ENCODE assay signal across 9 cellular contexts in the genomic region with DNA sequence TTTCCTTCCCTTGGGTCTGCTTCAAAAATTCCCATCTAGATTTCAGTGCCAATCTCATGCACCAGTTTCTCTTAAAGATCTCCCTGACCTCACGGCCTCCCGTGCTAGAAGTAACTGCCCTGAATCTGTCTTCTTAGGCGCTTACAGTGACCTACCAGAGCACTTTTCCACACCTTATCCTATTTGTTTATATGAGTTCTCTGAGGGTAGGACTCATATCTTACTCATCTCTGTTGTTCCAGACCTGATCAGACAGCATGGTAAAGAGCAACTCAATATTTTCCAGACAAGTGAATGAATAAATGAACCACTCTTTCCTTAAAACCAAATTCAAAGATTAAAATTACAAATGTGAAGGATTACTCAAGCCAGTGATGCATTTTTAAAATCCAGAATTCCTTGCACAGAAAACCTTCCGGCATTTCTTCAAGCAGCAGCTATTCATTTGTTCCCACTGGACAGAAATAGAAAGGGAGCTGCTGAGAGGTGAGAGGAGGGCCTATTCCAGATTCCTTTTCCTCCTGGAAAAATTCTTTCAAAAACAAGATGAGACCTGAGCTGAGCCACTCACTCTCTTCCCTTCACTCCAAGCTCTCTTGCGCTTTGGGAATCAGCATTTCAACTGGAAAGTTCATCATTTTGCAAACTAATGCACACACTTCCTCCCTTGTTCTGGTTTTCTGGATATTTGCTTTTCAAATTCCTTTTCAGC.
DNase-seq lines count a peak whose midpoint lies in the region; ATAC-seq and TF ChIP-seq lines count a peak whose summit lies in the region.
"Had no signal": no experiment of that assay in that cellular context is flagged by ENCODE, and none has a peak within 500 bp of the region (broad histone marks: within the 10 kb centered on the region; RNA-seq: fewer than 3 reads in every experiment).

No MANE protein-coding gene starts in this region.

- H3K27me3 Mint-ChIP-seq in activated CD8-positive, alpha-beta memory T cell treated with anti-CD3 and anti-CD28 coated beads, Interleukin-2, amount 10 ng/mL, durations not matched to agents 7 days and 5 days = no peaks in the 10 kb centered on the region
- H3K27me3 Mint-ChIP-seq in activated naive CD8-positive, alpha-beta T cell treated with anti-CD3 and anti-CD28 coated beads for 36 hours = no peaks in the 10 kb centered on the region

- H3K9me3 ChIP-seq in lower lobe of right lung = no peaks in the 10 kb centered on the region
- H3K9me3 ChIP-seq in thoracic aorta = no peaks in the 10 kb centered on the region
- H3K9me3 ChIP-seq: HAP-1 had no signal

- peaks cover 52% of the 10 kb centered on the region for H3K4me1 Mint-ChIP-seq in activated CD8-positive, alpha-beta memory T cell treated with anti-CD3 and anti-CD28 coated beads, Interleukin-2, amount 10 ng/mL, durations not matched to agents 7 days and 5 days
- peaks cover 76% of the 10 kb centered on the region for H3K4me1 Mint-ChIP-seq in activated naive CD8-positive, alpha-beta T cell treated with anti-CD3 and anti-CD28 coated beads for 36 hours

- ATAC-seq in activated CD8-positive, alpha-beta memory T cell treated with anti-CD3 and anti-CD28 coated beads, Interleukin-2, amount 10 ng/mL, durations not matched to agents 7 days and 5 days = no peak
- no peak for ATAC-seq in lower lobe of right lung
- no peak for ATAC-seq in thoracic aorta (ENCODE audit: insufficient number of reproducible peaks, low FRiP score, low read depth)

- peak overlapping the region; percentile 85 for H3K27ac Mint-ChIP-seq in activated CD8-positive, alpha-beta memory T cell treated with anti-CD3 and anti-CD28 coated beads, Interleukin-2, amount 10 ng/mL, durations not matched to agents 7 days and 5 days
- peak overlapping the region; percentile 90 for H3K27ac Mint-ChIP-seq in activated naive CD8-positive, alpha-beta T cell treated with anti-CD3 and anti-CD28 coated beads for 36 hours

- no peak for TF ChIP-seq CTCF in lower lobe of right lung (IDR thresholded peaks at IDR 0.05)
- TF ChIP-seq CTCF in thoracic aorta (IDR thresholded peaks at IDR 0.05) = no peak

- H3K9me3 Mint-ChIP-seq in activated CD8-positive, alpha-beta memory T cell treated with anti-CD3 and anti-CD28 coated beads, Interleukin-2, amount 10 ng/mL, durations not matched to agents 7 days and 5 days (ENCODE audit: low read depth) = no peaks in the 10 kb centered on the region
- peaks cover 1% of the 10 kb centered on the region for H3K9me3 Mint-ChIP-seq in activated naive CD8-positive, alpha-beta T cell treated with anti-CD3 and anti-CD28 coated beads for 36 hours

- H3K4me3 ChIP-seq in lower lobe of right lung = no peak overlapping the region
- peak overlapping the region; percentile 53 for H3K4me3 ChIP-seq in thoracic aorta

- intact Hi-C loops in lower lobe of right lung (cut with DNase I) = no loop called here

- DNase-seq in activated CD8-positive, alpha-beta memory T cell treated with anti-CD3 and anti-CD28 coated beads, Interleukin-2, amount 10 ng/mL, durations not matched to agents 7 days and 5 days = no peak
- DNase-seq in activated CD8-positive, alpha-beta memory T cell treated with anti-CD3 and anti-CD28 coated beads, Interleukin-2, amount 50 U/mL, for 4 hours = no peak
- no peak for DNase-seq in activated naive CD8-positive, alpha-beta T cell treated with anti-CD3 and anti-CD28 coated beads for 36 hours
- no peak for DNase-seq in lower lobe of right lung
- DNase-seq in thoracic aorta (ENCODE audit: low spot score) = no peak
- DNase-seq in NCI-H748 (lab: John Stamatoyannopoulos, UW; ENCODE audit: unreplicated experiment) = no peak
- no peak for DNase-seq in NCI-H446 (lab: John Stamatoyannopoulos, UW)
- no peak for DNase-seq in NCI-H128 (lab: John Stamatoyannopoulos, UW; ENCODE audit: unreplicated experiment)

- H3K4me3 Mint-ChIP-seq in activated CD8-positive, alpha-beta memory T cell treated with anti-CD3 and anti-CD28 coated beads, Interleukin-2, amount 10 ng/mL, durations not matched to agents 7 days and 5 days = peak overlapping the region; percentile 86
- peak overlapping the region; percentile 88 for H3K4me3 Mint-ChIP-seq in activated naive CD8-positive, alpha-beta T cell treated with anti-CD3 and anti-CD28 coated beads for 36 hours

- peak overlapping the region; percentile 75 for H3K27ac ChIP-seq in lower lobe of right lung
- H3K27ac ChIP-seq in thoracic aorta = peak overlapping the region; percentile 89 to 90

- CTCF ChIA-PET in activated CD8-positive, alpha-beta memory T cell treated with anti-CD3 and anti-CD28 coated beads, Interleukin-2, amount 10 ng/mL, durations not matched to agents 7 days and 5 days (lab: Charles Lee) = interaction anchor here (1.0 to 6.4 kb wide), 20 partner anchors 9 to 879 kb away, joined by 3 to 49 read pairs (median 4); a partner anchor contains a TSS

- H3K27me3 ChIP-seq in lower lobe of right lung (ENCODE audit: low read depth) = no peaks in the 10 kb centered on the region
- no peaks in the 10 kb centered on the region for H3K27me3 ChIP-seq in thoracic aorta (replicated peaks; ENCODE audit: insufficient read depth)

- H3K36me3 Mint-ChIP-seq in activated CD8-positive, alpha-beta memory T cell treated with anti-CD3 and anti-CD28 coated beads, Interleukin-2, amount 10 ng/mL, durations not matched to agents 7 days and 5 days = no peaks in the 10 kb centered on the region
- peaks cover 8% of the 10 kb centered on the region for H3K36me3 Mint-ChIP-seq in activated naive CD8-positive, alpha-beta T cell treated with anti-CD3 and anti-CD28 coated beads for 36 hours

- H3K36me3 ChIP-seq in lower lobe of right lung = no peaks in the 10 kb centered on the region
- H3K36me3 ChIP-seq in thoracic aorta = no peaks in the 10 kb centered on the region
- H3K36me3 ChIP-seq: HAP-1 had no signal

- H3K4me1 ChIP-seq in lower lobe of right lung (peaks cover 76% of the 10 kb centered on the region), thoracic aorta (ENCODE audit: control insufficient read depth in 1 of 2, low read depth in 2 of 2) (peaks cover 30 to 52% of the 10 kb centered on the region in 2 donors)
- H3K4me1 ChIP-seq: HAP-1 had no signal
